Comparison of ENCODE assay signal across 12 cellular contexts in the genomic region with DNA sequence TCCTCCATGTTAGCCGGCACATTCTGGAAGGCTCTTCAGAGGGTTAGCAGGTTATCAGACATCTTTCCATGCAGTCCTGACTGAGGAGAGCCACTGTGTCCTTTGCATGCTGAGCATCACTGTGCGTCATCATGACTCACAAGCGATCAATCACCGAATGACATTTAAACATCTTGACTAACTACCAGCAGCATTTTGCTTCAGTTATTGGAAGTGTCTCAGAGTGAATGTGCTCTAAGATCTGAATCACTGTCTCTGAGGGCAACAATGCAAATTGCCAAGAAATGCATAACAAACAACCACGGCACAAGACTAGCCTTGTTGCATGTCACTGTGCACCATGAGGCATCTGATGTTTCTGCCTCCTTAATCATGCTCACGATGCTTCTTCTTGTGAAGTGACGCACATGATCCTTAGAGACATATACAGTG. TPM values are rescaled to one million over a fixed set of nuclear protein-coding genes. Genes with fewer than 3 reads are reported as not detected.
DNase-seq lines count a peak whose midpoint lies in the region; ATAC-seq and TF ChIP-seq lines count a peak whose summit lies in the region.
"Had no signal": no experiment of that assay in that cellular context is flagged by ENCODE, and none has a peak within 500 bp of the region (broad histone marks: within the 10 kb centered on the region; RNA-seq: fewer than 3 reads in every experiment).

No MANE protein-coding gene starts in this region.

- no peak overlapping the region for H3K4me2 ChIP-seq in smooth muscle cell

- CTCF ChIA-PET in BJ (lab: Yijun Ruan, JAX): interaction anchor here (0.6 to 1.1 kb wide), 5 partner anchors 9 to 901 kb away, joined by 3 to 5 read pairs (median 4); a partner anchor contains a TSS

- H3K4me3 ChIP-seq in BJ (ENCODE audit: low read depth, low read length): no peak overlapping the region
- H3K4me3 ChIP-seq in MG63: no peak overlapping the region
- no peak overlapping the region for H3K4me3 ChIP-seq in smooth muscle cell
- H3K4me3 ChIP-seq in ovary: no peak overlapping the region
- no peak overlapping the region for H3K4me3 ChIP-seq in right cardiac atrium (ENCODE audit: low read length)
- H3K4me3 ChIP-seq: tibial artery had no signal

- H3F3A ChIP-seq in smooth muscle cell (ENCODE audit: low read depth): peaks cover 14% of the 10 kb centered on the region

- intact Hi-C loops in ovary (cut with DNase I) (loop anchor here in 1 of 4 donors (10.0 kb wide), 1 partner anchor 233 kb away; no protein-coding TSS in a partner anchor), right cardiac atrium (cut with DNase I) (no loop called here)

- no peak overlapping the region for H3K9ac ChIP-seq in smooth muscle cell (ENCODE audit: low read depth)

- H3K4me1 ChIP-seq in smooth muscle cell (ENCODE audit: low read depth): no peaks in the 10 kb centered on the region
- no peaks in the 10 kb centered on the region for H3K4me1 ChIP-seq in ovary (ENCODE audit: insufficient read depth)
- H3K4me1 ChIP-seq in right cardiac atrium (ENCODE audit: control insufficient read depth, insufficient read depth, low read length): no peaks in the 10 kb centered on the region
- H3K4me1 ChIP-seq: tibial artery had no signal

- POLR2A ChIA-PET in BJ (lab: Charles Lee): no interaction called here

- TF ChIP-seq POLR2A in ovary (IDR thresholded peaks at IDR 0.05): no peak

- no peaks in the 10 kb centered on the region for H4K20me1 ChIP-seq in smooth muscle cell (ENCODE audit: low read depth)

- TF ChIP-seq EP300 in ovary (IDR thresholded peaks at IDR 0.05): no peak

- H3K79me2 ChIP-seq in smooth muscle cell (ENCODE audit: low read depth): no peaks in the 10 kb centered on the region

- no peaks in the 10 kb centered on the region for H3K36me3 ChIP-seq in BJ (ENCODE audit: control insufficient read depth, insufficient read depth, low read length)
- no peaks in the 10 kb centered on the region for H3K36me3 ChIP-seq in MG63
- no peaks in the 10 kb centered on the region for H3K36me3 ChIP-seq in smooth muscle cell (ENCODE audit: low read depth)
- no peaks in the 10 kb centered on the region for H3K36me3 ChIP-seq in ovary
- H3K36me3 ChIP-seq: tibial artery had no signal

- no peaks in the 10 kb centered on the region for H3K27me3 ChIP-seq in BJ (ENCODE audit: control insufficient read depth, insufficient read depth, low read length)
- H3K27me3 ChIP-seq in MG63: no peaks in the 10 kb centered on the region
- no peaks in the 10 kb centered on the region for H3K27me3 ChIP-seq in smooth muscle cell (ENCODE audit: low read depth)
- no peaks in the 10 kb centered on the region for H3K27me3 ChIP-seq in ovary
- H3K27me3 ChIP-seq in right cardiac atrium (ENCODE audit: control insufficient read depth, insufficient read depth): no peaks in the 10 kb centered on the region
- H3K27me3 ChIP-seq: tibial artery had no signal

- no peak overlapping the region for H2AFZ ChIP-seq in smooth muscle cell (ENCODE audit: low read depth)

- H3K27ac ChIP-seq in smooth muscle cell (ENCODE audit: low read depth) (peak overlapping the region; percentile 16), ovary (no peak overlapping the region), right cardiac atrium (ENCODE audit: low read length) (no peak overlapping the region)
- H3K27ac ChIP-seq: tibial artery had no signal

- no peaks in the 10 kb centered on the region for H3K9me3 ChIP-seq in MG63
- no peaks in the 10 kb centered on the region for H3K9me3 ChIP-seq in smooth muscle cell (replicated peaks; ENCODE audit: low read depth)
- no peaks in the 10 kb centered on the region for H3K9me3 ChIP-seq in ovary
- no peaks in the 10 kb centered on the region for H3K9me3 ChIP-seq in right cardiac atrium (ENCODE audit: control insufficient read depth, low read length)
- H3K9me3 ChIP-seq: tibial artery had no signal

- no peak for ATAC-seq in HG02678 (IDR thresholded peaks at IDR 0.05; ENCODE audit: unreplicated experiment)
- no peak for ATAC-seq in right cardiac atrium
- ATAC-seq: HepG2 had no signal

- no peak for TF ChIP-seq CTCF in BJ (IDR thresholded peaks at IDR 0.05; ENCODE audit: insufficient read depth, low read depth, low read length)
- no peak for TF ChIP-seq CTCF in smooth muscle cell (IDR thresholded peaks at IDR 0.05; ENCODE audit: borderline replicate concordance, insufficient read depth, poor library complexity, severe bottlenecking)
- TF ChIP-seq CTCF in ovary (IDR thresholded peaks at IDR 0.05): no peak

- DNase-seq in BJ (ENCODE audit: low read depth) (peak; percentile 65), MG63 (peak; percentile 76), amniotic epithelial cell (ENCODE audit: low read depth) (peak; percentile 84), smooth muscle cell (lab: John Stamatoyannopoulos, UW; ENCODE audit: unreplicated experiment) (no peak), ovary (no peak), NCI-H1930 (lab: John Stamatoyannopoulos, UW) (no peak), right cardiac atrium (no peak)
- DNase-seq: amniotic stem cell, SIG-M5, tibial artery had no signal

- WGBS in smooth muscle cell (ENCODE audit: low lambda C conversion rate): 60% methylated on average over 7 of the region's 7 CpGs
- WGBS in ovary, 3 donors: 80 to 83% (median 82%) methylated on average over 7 of the region's 7 CpGs
- 77% methylated on average over 7 of the region's 7 CpGs for WGBS in right cardiac atrium

RNA-seq across cellular contexts. Expression of a gene that starts 18.3 kb away (rescaled TPM):
- polyA plus RNA-seq in BJ (2011; rRNA removed): 0.23 and 0.44 TPM in 2 replicates
- polyA minus RNA-seq in BJ (2011; rRNA and poly(A)+ RNA removed): 0.36 and 0.62 TPM in 2 replicates
- total RNA-seq in MG63 (2014; rRNA removed; shearing (Covaris generic); ENCODE audit: low replicate concordance): not detected in 2 replicates
- total RNA-seq in smooth muscle cell: 60.5 and 63.9 TPM in 2 replicates
- 21.7 and 25.5 TPM in 2 replicates for polyA plus RNA-seq in smooth muscle cell
- total RNA-seq in ovary: 10 to 100 TPM in 2 of 7 donors, 1 to 10 TPM in 5; 3.7 to 14.4 (median 6.4) TPM
- 10 to 100 TPM in 1 of 2 donors, 1 to 10 TPM in 1; 8.7 to 11.3 TPM for polyA plus RNA-seq in ovary
- 10 to 100 TPM in 1 of 4 donors, 1 to 10 TPM in 3; 4.2 to 11.7 (median 6.1) TPM for total RNA-seq in right cardiac atrium
- 3.0 TPM for polyA plus RNA-seq in right cardiac atrium

RNA-seq across cellular contexts. Expression of a gene that starts 44.6 kb away (rescaled TPM):
- 0.22 and 0.34 TPM in 2 replicates for polyA plus RNA-seq in BJ (2011; rRNA removed)
- polyA minus RNA-seq in BJ (2011; rRNA and poly(A)+ RNA removed): 0.15 and 0.28 TPM in 2 replicates
- total RNA-seq in MG63 (2014; rRNA removed; shearing (Covaris generic); ENCODE audit: low replicate concordance): 0.03 TPM in 1 of 2 replicates, not detected in the other
- 0.31 and 1.6 TPM in 2 replicates for total RNA-seq in smooth muscle cell
- polyA plus RNA-seq in smooth muscle cell: 0.21 TPM in 1 of 2 replicates, not detected in the other
- total RNA-seq in ovary: 1 to 10 TPM in 1 of 7 donors, under 1 TPM in 4, not detected in 2; 0.20 to 4.7 (median 0.47) TPM
- under 1 TPM; 0.10 to 0.82 TPM for polyA plus RNA-seq in ovary
- total RNA-seq in right cardiac atrium: under 1 TPM in 1 of 4 donors, not detected in 3; 0.11 TPM
- 0.14 TPM for polyA plus RNA-seq in right cardiac atrium

Comparison
In these comparisons a context has a peak if more than half of its experiments do, and no peak if none do; other contexts are left out.
1. DNase-seq: peak in BJ (single experiment), MG63 (single experiment) and amniotic epithelial cell (single experiment); none in smooth muscle cell (single experiment), ovary (0 of 5), NCI-H1930 (0 of 2) and right cardiac atrium (0 of 3).